12 cellular contexts compared by ENCODE assay signal in genomic region chr10:43965033-43965917, GRCh38.
DNase-seq lines count a peak whose midpoint lies in the region; ATAC-seq and TF ChIP-seq lines count a peak whose summit lies in the region.
"Had no signal": no experiment of that assay in that cellular context is flagged by ENCODE, and none has a peak within 500 bp of the region (broad histone marks: within the 10 kb centered on the region; RNA-seq: fewer than 3 reads in every experiment).

No MANE protein-coding gene starts in this region.

- peak overlapping the region; percentile 54 for H3K4me3 ChIP-seq in Karpas-422 (ENCODE audit: low read length)
- H3K4me3 ChIP-seq in foreskin fibroblast (ENCODE audit: low read depth in 1 of 2, low read length in 2 of 2): no peak overlapping the region
- H3K4me3 ChIP-seq: skin epidermis, tibial nerve had no signal

- H3K4me3 Mint-ChIP-seq in activated CD4-positive, alpha-beta T cell treated with anti-CD3 and anti-CD28 coated beads, Interleukin-2, amount 10 ng/mL, durations not matched to agents 24 days and 14 days: no peak overlapping the region
- H3K4me3 Mint-ChIP-seq: activated naive CD8-positive, alpha-beta T cell treated with anti-CD3 and anti-CD28 coated beads, Interleukin-2, amount 10 ng/mL, durations not matched to agents 7 days and 5 days had no signal

- peak; percentile 56 for ATAC-seq in GM18868 (IDR thresholded peaks at IDR 0.05; ENCODE audit: unreplicated experiment)
- no peak for ATAC-seq in HG03159 (IDR thresholded peaks at IDR 0.05; ENCODE audit: unreplicated experiment)

- intact Hi-C loops in activated CD4-positive, alpha-beta T cell treated with anti-CD3 and anti-CD28 coated beads, Interleukin-2, amount 10 ng/mL, durations not matched to agents 24 days and 14 days (cut with micrococcal nuclease): no loop called here

- H3K36me3 Mint-ChIP-seq in activated CD4-positive, alpha-beta T cell treated with anti-CD3 and anti-CD28 coated beads, Interleukin-2, amount 10 ng/mL, durations not matched to agents 24 days and 14 days (ENCODE audit: low read depth): no peaks in the 10 kb centered on the region
- H3K36me3 Mint-ChIP-seq: activated naive CD8-positive, alpha-beta T cell treated with anti-CD3 and anti-CD28 coated beads, Interleukin-2, amount 10 ng/mL, durations not matched to agents 7 days and 5 days had no signal

- H3K9ac ChIP-seq in Karpas-422 (ENCODE audit: low read length): peak overlapping the region; percentile 65

- no peaks in the 10 kb centered on the region for H3K27me3 ChIP-seq in Karpas-422 (ENCODE audit: low read length)
- H3K27me3 ChIP-seq: tibial nerve had no signal

- no peaks in the 10 kb centered on the region for H3K4me1 Mint-ChIP-seq in activated CD4-positive, alpha-beta T cell treated with anti-CD3 and anti-CD28 coated beads, Interleukin-2, amount 10 ng/mL, durations not matched to agents 24 days and 14 days

- H3K9me3 Mint-ChIP-seq in activated CD4-positive, alpha-beta T cell treated with anti-CD3 and anti-CD28 coated beads, Interleukin-2, amount 10 ng/mL, durations not matched to agents 24 days and 14 days: no peaks in the 10 kb centered on the region
- H3K9me3 Mint-ChIP-seq: activated naive CD8-positive, alpha-beta T cell treated with anti-CD3 and anti-CD28 coated beads, Interleukin-2, amount 10 ng/mL, durations not matched to agents 7 days and 5 days had no signal

- H2AFZ ChIP-seq in Karpas-422 (ENCODE audit: low read length): no peak overlapping the region

- H3K9me3 ChIP-seq in Karpas-422 (ENCODE audit: low read length): no peaks in the 10 kb centered on the region
- H3K9me3 ChIP-seq: tibial nerve had no signal

- no peaks in the 10 kb centered on the region for H3K36me3 ChIP-seq in Karpas-422 (ENCODE audit: insufficient read depth, low read length)
- H3K36me3 ChIP-seq: tibial nerve had no signal

- TF ChIP-seq CTCF in foreskin fibroblast (IDR thresholded peaks at IDR 0.05; ENCODE audit: low read depth, low read length) (no peak), GM10266 (IDR thresholded peaks at IDR 0.05; ENCODE audit: control insufficient read depth, insufficient read depth, low read depth, missing control alignments) (no peak)

- H3K4me2 ChIP-seq in Karpas-422 (ENCODE audit: low read depth, low read length, poor library complexity, severe bottlenecking): peak overlapping the region; percentile 71

- H4K20me1 ChIP-seq in Karpas-422 (ENCODE audit: insufficient read depth, low read depth, low read length): no peaks in the 10 kb centered on the region

- peaks cover 23% of the 10 kb centered on the region for H3K27me3 Mint-ChIP-seq in activated CD4-positive, alpha-beta T cell treated with anti-CD3 and anti-CD28 coated beads, Interleukin-2, amount 10 ng/mL, durations not matched to agents 24 days and 14 days

- peaks cover 70% of the 10 kb centered on the region for H3K4me1 ChIP-seq in Karpas-422 (ENCODE audit: low read length)

- no peaks in the 10 kb centered on the region for H3K9me2 ChIP-seq in Karpas-422 (replicated peaks; ENCODE audit: insufficient read depth, low read length)

- DNase-seq in Karpas-422: peak; percentile 98
- peak; percentile 25 to 42 for DNase-seq in foreskin fibroblast
- peak; percentile 68 for DNase-seq in stromal cell of bone marrow (ENCODE audit: low read depth)
- no peak for DNase-seq in stimulated activated CD4-positive, alpha-beta T cell treated with anti-CD3 and anti-CD28 coated beads, Interleukin-4, amount 100 ng/mL, for 24 hours
- DNase-seq in GM10266 (ENCODE audit: extremely low spot score): no peak
- no peak for DNase-seq in activated CD4-positive, alpha-beta T cell treated with anti-CD3 and anti-CD28 coated beads, Interleukin-2, amount 10 ng/mL, durations not matched to agents 24 days and 14 days
- DNase-seq: activated naive CD8-positive, alpha-beta T cell treated with anti-CD3 and anti-CD28 coated beads, Interleukin-2, amount 10 ng/mL, durations not matched to agents 7 days and 5 days; NCI-H2227 treated with DMSO at 0.1 percent for 48 hours had no signal

- peak overlapping the region; percentile 96 for H3K27ac ChIP-seq in Karpas-422 (ENCODE audit: low read length)

- no peak overlapping the region for H3K27ac Mint-ChIP-seq in activated CD4-positive, alpha-beta T cell treated with anti-CD3 and anti-CD28 coated beads, Interleukin-2, amount 10 ng/mL, durations not matched to agents 24 days and 14 days
- H3K27ac Mint-ChIP-seq: activated naive CD8-positive, alpha-beta T cell treated with anti-CD3 and anti-CD28 coated beads, Interleukin-2, amount 10 ng/mL, durations not matched to agents 7 days and 5 days had no signal

- no peaks in the 10 kb centered on the region for H3K79me2 ChIP-seq in Karpas-422 (ENCODE audit: low read length)

Comparison
In these comparisons a context has a peak if more than half of its experiments do, and no peak if none do; other contexts are left out.
1. DNase-seq: peak in Karpas-422 (single experiment), foreskin fibroblast (2 of 2) and stromal cell of bone marrow (single experiment); none in stimulated activated CD4-positive, alpha-beta T cell treated with anti-CD3 and anti-CD28 coated beads, Interleukin-4, amount 100 ng/mL, for 24 hours (single experiment), GM10266 (single experiment) and activated CD4-positive, alpha-beta T cell treated with anti-CD3 and anti-CD28 coated beads, Interleukin-2, amount 10 ng/mL, durations not matched to agents 24 days and 14 days (single experiment).